ENCODE assay signal across 12 cellular contexts in genomic region chrX:10501606-10502005, GRCh38.
DNase-seq lines count a peak whose midpoint lies in the region; FAIRE-seq and TF ChIP-seq lines count a peak whose summit lies in the region.
"Had no signal": no experiment of that assay in that cellular context is flagged by ENCODE, and none has a peak within 500 bp of the region (broad histone marks: within the 10 kb centered on the region; RNA-seq: fewer than 3 reads in every experiment).

No MANE protein-coding gene starts in this region.

- no peak overlapping the region for H3K4me3 ChIP-seq in osteoblast (ENCODE audit: insufficient read depth, low read length)
- H3K4me3 ChIP-seq: BLaER1 had no signal

- peaks cover 7% of the 10 kb centered on the region for H3K4me1 ChIP-seq in osteoblast (ENCODE audit: insufficient read depth, low read length)
- H3K4me1 ChIP-seq: BLaER1 had no signal

- no peak overlapping the region for H2AFZ ChIP-seq in osteoblast (ENCODE audit: low read length)

- no peak overlapping the region for H3K4me2 ChIP-seq in osteoblast (ENCODE audit: insufficient read depth, low read length)
- H3K4me2 ChIP-seq: BLaER1 had no signal

- peak; percentile 18 for FAIRE-seq in colon (lab: Jason Lieb, UNC)

- DNase-seq in Caki2 (ENCODE audit: low read depth): peak; percentile 42
- DNase-seq in left kidney (ENCODE audit: low read depth, low spot score): peak; percentile 39
- no peak for DNase-seq in NCI-H2029 treated with DMSO at 0.1 percent for 48 hours (lab: John Stamatoyannopoulos, UW)
- DNase-seq in NCI-H187 (lab: John Stamatoyannopoulos, UW): no peak
- no peak for DNase-seq in osteoblast (ENCODE audit: insufficient read length, low spot score, missing footprints)
- DNase-seq: AML-193; Calu3; CD4-positive, CD25-positive, alpha-beta regulatory T cell; DMS 273 treated with DMSO at 0.1 percent for 48 hours; IMR-90 had no signal

- no peak for TF ChIP-seq CTCF in osteoblast (IDR thresholded peaks at IDR 0.05; ENCODE audit: extremely low read depth, low read depth, low read length)

- no peaks in the 10 kb centered on the region for H3K36me3 ChIP-seq in osteoblast (ENCODE audit: insufficient read depth, low read length)
- H3K36me3 ChIP-seq: BLaER1 had no signal

- no peaks in the 10 kb centered on the region for H3K9me3 ChIP-seq in osteoblast (ENCODE audit: low read depth, low read length)
- H3K9me3 ChIP-seq: BLaER1 had no signal

- no peaks in the 10 kb centered on the region for H3K27me3 ChIP-seq in osteoblast (ENCODE audit: insufficient read depth, low read length)

- in situ Hi-C loops in Caki2 (cut with HindIII; ENCODE audit: low pct_unique_long_range_greater_than_20kb, low sequenced_read_pairs): no loop called here

- no peaks in the 10 kb centered on the region for H3K79me2 ChIP-seq in osteoblast (ENCODE audit: insufficient read depth, low read length)

- H3K27ac ChIP-seq in osteoblast (ENCODE audit: low read depth, low read length): no peak overlapping the region
- H3K27ac ChIP-seq: BLaER1 had no signal

- no peaks in the 10 kb centered on the region for H4K20me1 ChIP-seq in osteoblast (ENCODE audit: insufficient read depth, low read length)
- H4K20me1 ChIP-seq: BLaER1 had no signal

Comparison
In these comparisons a context has a peak if more than half of its experiments do, and no peak if none do; other contexts are left out.
1. DNase-seq: peak in Caki2 (single experiment) and left kidney (single experiment); none in NCI-H2029 treated with DMSO at 0.1 percent for 48 hours (single experiment), NCI-H187 (0 of 2) and osteoblast (single experiment).